1 cellular context compared by ENCODE assay signal in genomic region chr6:33114428-33114827, GRCh38.
TF ChIP-seq lines count a peak whose summit lies in the region.

No MANE protein-coding gene starts in this region.

TF ChIP-seq in GM12878, 131 proteins besides CTCF, POLR2A, EP300 and RAD21:
- peak; percentile 52 for TF ChIP-seq ATF7 (IDR thresholded peaks at IDR 0.05; ENCODE audit: low read depth)
- no peak for TF ChIP-seq WRNIP1 (IDR thresholded peaks at IDR 0.05; ENCODE audit: borderline replicate concordance, low read depth, low read length)
- peak; percentile 22; the same call in 1 of the 2 replicates for TF ChIP-seq BCL11A (IDR thresholded peaks at IDR 0.05; ENCODE audit: low read depth, low read length)
- TF ChIP-seq IRF3 (IDR thresholded peaks at IDR 0.05), result no peak
- peak; percentile 54; the same call in 1 of the 2 replicates for TF ChIP-seq DPF2 (IDR thresholded peaks at IDR 0.05)
- no peak for TF ChIP-seq PAX5 (IDR thresholded peaks at IDR 0.05; ENCODE audit: borderline replicate concordance, low read depth, low read length)
- peak; percentile 62; the same call in 1 of the 2 replicates for TF ChIP-seq NFIC (IDR thresholded peaks at IDR 0.05; ENCODE audit: low read depth, low read length)
- TF ChIP-seq SP1 (IDR thresholded peaks at IDR 0.05; ENCODE audit: low read depth, low read length), result no peak
- no peak for TF ChIP-seq HSF1 (IDR thresholded peaks at IDR 0.05; ENCODE audit: low read depth, low read length)
- TF ChIP-seq SPI1 (IDR thresholded peaks at IDR 0.05; ENCODE audit: borderline replicate concordance, insufficient read depth, low read depth, low read length), result peak; percentile 96
- TF ChIP-seq ASH2L (IDR thresholded peaks at IDR 0.05; ENCODE audit: borderline replicate concordance, low read depth), result no peak
- TF ChIP-seq IKZF2 (IDR thresholded peaks at IDR 0.05), result peak; percentile 85 to 87
- TF ChIP-seq USF1 (IDR thresholded peaks at IDR 0.05; ENCODE audit: borderline replicate concordance, extremely low read length, insufficient read depth, low read depth, low read length), result no peak
- no peak for TF ChIP-seq ZBED1 (IDR thresholded peaks at IDR 0.05; ENCODE audit: borderline replicate concordance)
- no peak for TF ChIP-seq MYB (IDR thresholded peaks at IDR 0.05; ENCODE audit: borderline replicate concordance, low read depth, low read length)
- no peak for TF ChIP-seq RBBP5 (conservative IDR thresholded peaks at IDR 0.05)
- no peak for TF ChIP-seq HDAC2 (IDR thresholded peaks at IDR 0.05)
- peak; percentile 52; the same call in 1 of the 2 replicates for TF ChIP-seq MLLT1 (IDR thresholded peaks at IDR 0.05)
- no peak for TF ChIP-seq HDGF (IDR thresholded peaks at IDR 0.05)
- TF ChIP-seq IKZF1 (conservative IDR thresholded peaks at IDR 0.05), result peak; percentile 73
- TF ChIP-seq YY1 (IDR thresholded peaks at IDR 0.05; ENCODE audit: low read depth, low read length), result no peak
- TF ChIP-seq RFX5 (IDR thresholded peaks at IDR 0.05; ENCODE audit: low read depth, low read length), result no peak
- no peak for TF ChIP-seq PBX3 (IDR thresholded peaks at IDR 0.05; ENCODE audit: insufficient replicate concordance, low read depth, low read length)
- peak; percentile 56; the same call in 1 of the 2 replicates for TF ChIP-seq EED (IDR thresholded peaks at IDR 0.05; ENCODE audit: low read depth)
- no peak for TF ChIP-seq POLR2AphosphoS5 (IDR thresholded peaks at IDR 0.05; ENCODE audit: low read length)
- peak; percentile 80 for TF ChIP-seq RUNX3 (IDR thresholded peaks at IDR 0.05; ENCODE audit: low read length)
- TF ChIP-seq ATF2 (IDR thresholded peaks at IDR 0.05; ENCODE audit: low read length), result peak; percentile 72
- TF ChIP-seq ZNF384 (IDR thresholded peaks at IDR 0.05; ENCODE audit: borderline replicate concordance, low read depth, low read length), result no peak
- peak; percentile 68; the same call in 1 of the 3 replicates for TF ChIP-seq POU2F2 (IDR thresholded peaks at IDR 0.05; ENCODE audit: borderline replicate concordance, low read depth, low read length)
- TF ChIP-seq MTA2 (IDR thresholded peaks at IDR 0.05; ENCODE audit: low read depth), result peak; percentile 64; the same call in 1 of the 2 replicates
- peak; percentile 67 for TF ChIP-seq RELB (IDR thresholded peaks at IDR 0.05; ENCODE audit: low read depth)
- no peak for TF ChIP-seq CEBPB (IDR thresholded peaks at IDR 0.05; ENCODE audit: borderline replicate concordance in 1 of 2, low read depth in 2 of 2, low read length in 2 of 2)
- TF ChIP-seq MYC (IDR thresholded peaks at IDR 0.05; ENCODE audit: insufficient read depth, insufficient read length, insufficient replicate concordance, low read length, severe bottlenecking), result no peak
- peak; percentile 62 for TF ChIP-seq MEF2B (IDR thresholded peaks at IDR 0.05; ENCODE audit: partially characterized antibody, poor library complexity, severe bottlenecking)
